ENCODE assay signal across 8 cellular contexts in the genomic region with DNA sequence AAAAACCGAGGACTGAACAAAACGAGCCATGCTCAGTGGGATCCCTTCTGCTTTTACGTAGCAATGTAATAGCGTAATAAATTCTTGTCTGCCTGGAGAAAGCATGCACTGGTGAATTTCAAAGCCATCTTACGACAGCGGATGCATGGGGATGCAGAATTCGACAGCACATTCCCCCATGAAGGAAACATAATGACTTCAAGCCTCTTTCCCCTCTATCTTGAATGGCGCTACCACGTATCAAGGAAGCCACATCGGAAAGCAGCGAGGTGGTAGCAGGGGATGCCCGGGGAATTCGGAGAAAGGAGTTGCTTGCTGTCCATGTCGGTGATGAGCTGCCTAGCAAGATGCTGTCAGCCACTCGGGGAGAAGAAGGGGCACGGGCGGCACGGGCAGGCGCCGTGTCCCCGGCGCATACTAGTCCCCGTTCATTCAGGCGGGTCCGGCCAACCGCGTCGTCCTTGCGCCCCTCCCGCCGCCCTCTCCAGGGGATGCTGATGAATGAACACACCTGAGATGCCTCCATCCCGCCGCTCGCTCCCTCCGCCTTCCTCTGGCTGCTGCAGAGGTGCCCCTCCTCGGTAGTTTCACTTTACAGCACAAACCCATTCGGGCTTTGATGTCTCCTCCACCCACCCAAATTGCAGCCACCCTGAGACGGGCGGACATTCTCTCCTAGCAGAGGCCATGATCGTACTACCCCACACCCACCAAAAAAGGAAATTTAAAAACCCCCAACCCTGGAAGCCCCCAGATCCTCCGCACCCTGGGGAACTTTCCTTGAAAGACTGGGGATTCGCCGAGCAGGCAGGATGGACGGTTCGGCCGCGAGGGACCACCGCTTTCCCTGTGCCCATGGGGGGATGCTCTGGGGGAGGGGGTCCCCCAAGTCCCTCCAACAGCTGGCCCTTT. TPM values are rescaled to one million over a fixed set of nuclear protein-coding genes. Genes with fewer than 3 reads are reported as not detected.
DNase-seq lines count a peak whose midpoint lies in the region; ATAC-seq, FAIRE-seq and TF ChIP-seq lines count a peak whose summit lies in the region.

No MANE protein-coding gene starts in this region.

- no peaks in the 10 kb centered on the region for H3K79me2 ChIP-seq in endothelial cell of umbilical vein (ENCODE audit: control insufficient read depth, insufficient read depth, low read length)

- peak overlapping the region; percentile 94 for H2AFZ ChIP-seq in endothelial cell of umbilical vein (ENCODE audit: low read depth, low read length)

- BruUV-seq in endothelial cell of umbilical vein (replicated peaks; lab: Mats Ljungman, UMichigan): TSS peak; percentile 44

- H3K4me3 ChIP-seq in endothelial cell of umbilical vein (replicated peaks in 1 of 3; ENCODE audit: insufficient read depth in 1 of 3, low read depth in 1 of 3, low read length in 3 of 3) (peak overlapping the region; percentile 74 to 94 (median 88)), muscle layer of duodenum (ENCODE audit: low read depth in 1 of 2, low read length in 2 of 2) (peak overlapping the region; percentile 96)

- no peaks in the 10 kb centered on the region for H4K20me1 ChIP-seq in endothelial cell of umbilical vein (replicated peaks; ENCODE audit: control insufficient read depth, extremely low read depth, insufficient read depth, low read length)

- H3K4me1 ChIP-seq in endothelial cell of umbilical vein (ENCODE audit: control insufficient read depth, extremely low read depth, insufficient read depth, low read length) (peaks cover 2% of the 10 kb centered on the region), muscle layer of duodenum (ENCODE audit: control insufficient read depth in 1 of 2, insufficient read depth in 2 of 2, low read length in 2 of 2) (no peaks in the 10 kb centered on the region)

- no peak for TF ChIP-seq CTCF in endothelial cell of umbilical vein (IDR thresholded peaks at IDR 0.05; ENCODE audit: extremely low read depth in 1 of 2, insufficient read depth in 1 of 2, low read depth in 1 of 2, low read length in 2 of 2)

- H3K36me3 ChIP-seq in endothelial cell of umbilical vein (ENCODE audit: control insufficient read depth in 2 of 2, extremely low read depth in 1 of 2, insufficient read depth in 2 of 2, low read length in 2 of 2): no peaks in the 10 kb centered on the region
- peaks cover 0 to 3% of the 10 kb centered on the region in 2 donors for H3K36me3 ChIP-seq in muscle layer of duodenum (ENCODE audit: control insufficient read depth in 1 of 2, insufficient read depth in 2 of 2, low read length in 2 of 2)

- no peak for TF ChIP-seq POLR2A in endothelial cell of umbilical vein (IDR thresholded peaks at IDR 0.05; ENCODE audit: low read depth, low read length)

- intact Hi-C loops in endothelial cell of umbilical vein (cut with micrococcal nuclease): loop anchor here (1.0 to 2.0 kb wide), 8 partner anchors 24 to 130 kb away; partner anchors contain the start of gene ALDH18A1

- dilution Hi-C loops in endothelial cell of umbilical vein (cut with MboI; ENCODE audit: extremely low pct_ligation_motif_present, low sequenced_read_pairs): no loop called here

- no peaks in the 10 kb centered on the region for H3K9me1 ChIP-seq in endothelial cell of umbilical vein (replicated peaks; ENCODE audit: control insufficient read depth, extremely low read depth, insufficient read depth, low read length)

- no peak for ATAC-seq in HG02763 (IDR thresholded peaks at IDR 0.05; ENCODE audit: unreplicated experiment)

- FAIRE-seq in endothelial cell of umbilical vein (lab: Jason Lieb, UNC): peak; percentile 66

- CTCF ChIA-PET in endothelial cell of umbilical vein (lab: Charles Lee): interaction anchor here (0.9 to 1.3 kb wide), 3 partner anchors 80 to 427 kb away, joined by 3 to 4 read pairs (median 3); no protein-coding TSS in a partner anchor

- peak overlapping the region; percentile 95 for H3K4me2 ChIP-seq in endothelial cell of umbilical vein (ENCODE audit: insufficient read depth, low read length)

- H3K27me3 ChIP-seq in endothelial cell of umbilical vein (ENCODE audit: control insufficient read depth in 2 of 2, insufficient read depth in 2 of 2, low read length in 2 of 2) (peaks cover 0 to 7% of the 10 kb centered on the region in 2 experiments), muscle layer of duodenum (ENCODE audit: low read depth, low read length) (no peaks in the 10 kb centered on the region)

- POLR2A ChIA-PET in endothelial cell of umbilical vein (lab: Charles Lee): interaction anchor here (0.6 kb wide), 1 partner anchor 94 kb away, joined by 4 read pairs; no protein-coding TSS in a partner anchor

- peak overlapping the region; percentile 55 for H3K27ac ChIP-seq in endothelial cell of umbilical vein (ENCODE audit: insufficient read depth, low read depth, low read length)
- peak overlapping the region; percentile 86 for H3K27ac ChIP-seq in muscle layer of duodenum (ENCODE audit: low read length)

- DNase-seq in DMS153 treated with DMSO at 0.1 percent for 48 hours (lab: John Stamatoyannopoulos, UW; ENCODE audit: unreplicated experiment) (peak; percentile 30), DMS153 (lab: John Stamatoyannopoulos, UW) (no peak), NCI-H1930 (lab: John Stamatoyannopoulos, UW) (peak; percentile 4 to 6), activated T-cell treated with anti-CD3 and anti-CD28 coated beads for 1 hour (ENCODE audit: low read depth) (peak; percentile 32), endothelial cell of umbilical vein (ENCODE audit: low read depth, low spot score) (peak; percentile 29)
- peak; percentile 1 to 53 (median 32) for DNase-seq in stimulated activated naive CD4-positive, alpha-beta T cell (lab: John Stamatoyannopoulos, UW)

- peak overlapping the region; percentile 82 for H3K9ac ChIP-seq in endothelial cell of umbilical vein (replicated peaks; ENCODE audit: extremely low read depth, insufficient read depth, low read length)

- H3K9me3 ChIP-seq in endothelial cell of umbilical vein (replicated peaks; ENCODE audit: control insufficient read depth, insufficient read depth, low read length) (no peaks in the 10 kb centered on the region), muscle layer of duodenum (ENCODE audit: control insufficient read depth in 1 of 2, low read length in 2 of 2) (no peaks in the 10 kb centered on the region)

TF ChIP-seq in endothelial cell of umbilical vein, 7 proteins besides CTCF, POLR2A, EP300 and RAD21:
- TF ChIP-seq GATA2 (IDR thresholded peaks at IDR 0.05; ENCODE audit: insufficient read depth, insufficient read length, low read depth, low read length) (no peak), POLR2AphosphoS5 (IDR thresholded peaks at IDR 0.05; ENCODE audit: insufficient read depth, low read depth, low read length) (no peak), JUN (IDR thresholded peaks at IDR 0.05; ENCODE audit: borderline replicate concordance, insufficient read depth, insufficient read length, low read depth) (no peak), MYC (IDR thresholded peaks at IDR 0.05; ENCODE audit: low read depth, low read length) (no peak), EZH2 (IDR thresholded peaks at IDR 0.05; ENCODE audit: borderline replicate concordance, low read depth, low read length, severe bottlenecking) (peak; percentile 38), FOS (IDR thresholded peaks at IDR 0.05; ENCODE audit: borderline replicate concordance, insufficient read depth, low read length) (no peak)
- TF ChIP-seq, protein P1, sequence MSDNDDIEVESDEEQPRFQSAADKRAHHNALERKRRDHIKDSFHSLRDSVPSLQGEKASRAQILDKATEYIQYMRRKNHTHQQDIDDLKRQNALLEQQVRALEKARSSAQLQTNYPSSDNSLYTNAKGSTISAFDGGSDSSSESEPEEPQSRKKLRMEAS (IDR thresholded peaks at IDR 0.05; ENCODE audit: insufficient read depth, insufficient read length): no peak
TF ChIP-seq in endothelial cell of umbilical vein: peak in this region for 1.

RNA-seq across cellular contexts. Expression of gene SORBS1, which starts 0.6 kb away (rescaled TPM):
- 3.2 and 7.9 TPM in 2 replicates for total RNA-seq in endothelial cell of umbilical vein
- polyA plus RNA-seq in endothelial cell of umbilical vein: 1.8 and 2.0 TPM in 2 replicates
- polyA plus RNA-seq in endothelial cell of umbilical vein (2011; cell fraction: cytosol; rRNA removed): 1.9 and 2.1 TPM in 2 replicates
- polyA plus RNA-seq in endothelial cell of umbilical vein (2011; cell fraction: nucleus; rRNA removed): 5.1 and 6.9 TPM in 2 replicates
- polyA plus RNA-seq in endothelial cell of umbilical vein (2012): 0.87 and 1.6 TPM in 2 replicates
- polyA minus RNA-seq in endothelial cell of umbilical vein: 5.1 and 7.9 TPM in 2 replicates
- polyA minus RNA-seq in endothelial cell of umbilical vein (2011; cell fraction: cytosol; rRNA and poly(A)+ RNA removed): 0.51 TPM
- 11.1 and 17.3 TPM in 2 replicates for polyA minus RNA-seq in endothelial cell of umbilical vein (2011; cell fraction: nucleus; rRNA and poly(A)+ RNA removed)
